ENCODE assay signal across 8 cellular contexts in the genomic region with DNA sequence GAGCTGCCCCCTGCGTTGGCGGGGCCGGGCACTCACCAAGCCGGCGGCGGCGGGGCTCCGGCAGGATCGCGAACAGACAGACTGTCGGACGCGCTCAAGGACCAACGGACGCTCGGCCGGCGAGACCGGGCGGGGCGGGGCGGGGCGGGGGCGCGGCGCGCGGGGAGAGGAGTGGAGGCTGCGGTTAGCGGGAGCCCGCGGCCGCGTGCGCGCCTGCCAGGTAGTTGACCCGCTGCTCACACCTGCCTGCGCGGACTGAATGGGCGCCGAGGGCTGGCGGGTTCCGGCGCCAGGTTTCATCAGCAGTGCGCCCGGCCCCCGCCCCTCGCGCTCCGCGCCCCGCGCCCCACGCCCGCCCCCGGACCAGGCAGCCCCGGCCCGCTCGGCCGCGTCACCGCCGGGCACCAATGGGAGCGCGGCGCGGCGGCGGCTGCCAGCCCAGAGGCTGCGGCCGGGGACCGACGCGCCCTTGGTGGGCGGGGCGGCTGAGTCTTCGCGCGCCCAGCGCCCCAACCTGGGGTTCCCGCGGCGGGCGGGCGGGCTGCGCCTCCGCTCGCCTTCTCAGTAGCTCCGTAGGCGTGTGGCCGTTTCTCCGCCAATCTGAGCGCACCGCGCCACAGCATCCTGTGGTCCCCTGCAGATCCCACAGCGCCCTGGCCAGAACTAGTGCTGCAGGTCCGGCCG. TPM values are rescaled to one million over a fixed set of nuclear protein-coding genes. Genes with fewer than 3 reads are reported as not detected.
DNase-seq lines count a peak whose midpoint lies in the region; TF ChIP-seq lines count a peak whose summit lies in the region.

A gene (minus strand): TSS at position 309 of the 684 bp plus-strand sequence. CDS start 59,500 bp downstream, outside the sequence.

- in situ Hi-C loops in HAP-1 (cut with MboI; ENCODE audit: low sequenced_read_pairs): no loop called here

- peak within 1 kb of the TSS; percentile 97 for H3K9ac ChIP-seq in SK-N-MC (ENCODE audit: insufficient read length)

- peaks cover 26% of the 10 kb centered on the region for H3K36me3 Mint-ChIP-seq in activated naive CD4-positive, alpha-beta T cell treated with anti-CD3 and anti-CD28 coated beads for 36 hours (ENCODE audit: low read depth)

- H3K36me3 ChIP-seq in HAP-1 (replicated peaks) (peaks cover 16% of the 10 kb centered on the region), MG63 (peaks cover 39% of the 10 kb centered on the region), SK-N-MC (ENCODE audit: insufficient read depth, low read length) (peaks cover 13% of the 10 kb centered on the region), suprapubic skin (no peaks in the 10 kb centered on the region)

- 0% methylated on average over 2 of the region's 98 CpGs for WGBS in suprapubic skin

- H3K9me3 Mint-ChIP-seq in activated naive CD4-positive, alpha-beta T cell treated with anti-CD3 and anti-CD28 coated beads for 36 hours: no peaks in the 10 kb centered on the region

- H3K4me1 Mint-ChIP-seq in activated naive CD4-positive, alpha-beta T cell treated with anti-CD3 and anti-CD28 coated beads for 36 hours (ENCODE audit: low read depth): peaks cover 39% of the 10 kb centered on the region

- no peak for TF ChIP-seq POLR2A in suprapubic skin (IDR thresholded peaks at IDR 0.05)

- no peak for TF ChIP-seq EP300 in suprapubic skin (IDR thresholded peaks at IDR 0.05)

- H3K27ac Mint-ChIP-seq in activated naive CD4-positive, alpha-beta T cell treated with anti-CD3 and anti-CD28 coated beads for 36 hours: peak within 1 kb of the TSS; percentile 95

- H3K4me3 ChIP-seq in HAP-1 (peak within 1 kb of the TSS; percentile 74), MG63 (peak within 1 kb of the TSS; percentile 92), SK-N-MC (peak within 1 kb of the TSS; percentile 86), suprapubic skin (peak within 1 kb of the TSS; percentile 96)

- H3K4me1 ChIP-seq in HAP-1: peaks cover 38% of the 10 kb centered on the region
- H3K4me1 ChIP-seq in suprapubic skin: peaks cover 30% of the 10 kb centered on the region

- TF ChIP-seq CTCF in suprapubic skin (IDR thresholded peaks at IDR 0.05): no peak

- H3K27me3 ChIP-seq in HAP-1 (ENCODE audit: low read depth): no peaks in the 10 kb centered on the region
- no peaks in the 10 kb centered on the region for H3K27me3 ChIP-seq in MG63
- H3K27me3 ChIP-seq in suprapubic skin: no peaks in the 10 kb centered on the region

- H3K27me3 Mint-ChIP-seq in activated naive CD4-positive, alpha-beta T cell treated with anti-CD3 and anti-CD28 coated beads for 36 hours (ENCODE audit: low read depth): no peaks in the 10 kb centered on the region

- H3K4me3 Mint-ChIP-seq in activated naive CD4-positive, alpha-beta T cell treated with anti-CD3 and anti-CD28 coated beads for 36 hours: peak within 1 kb of the TSS; percentile 90

- H3K9me3 ChIP-seq in HAP-1 (no peaks in the 10 kb centered on the region), MG63 (no peaks in the 10 kb centered on the region), SK-N-MC (ENCODE audit: low read depth, low read length) (no peaks in the 10 kb centered on the region), suprapubic skin (no peaks in the 10 kb centered on the region)

- CTCF ChIA-PET in activated naive CD4-positive, alpha-beta T cell treated with anti-CD3 and anti-CD28 coated beads for 36 hours (lab: Charles Lee): interaction anchor here (1.0 kb wide), 1 partner anchor 175 kb away, joined by 3 read pairs; no protein-coding TSS in a partner anchor

- intact Hi-C loops in activated naive CD4-positive, alpha-beta T cell treated with anti-CD3 and anti-CD28 coated beads for 36 hours (cut with micrococcal nuclease): loop anchor here (1.0 to 10.0 kb wide), 11 partner anchors 52 to 1609 kb away; a partner anchor contains a TSS

- H3K27ac ChIP-seq in SK-N-MC (peak within 1 kb of the TSS; percentile 76), suprapubic skin (peak within 1 kb of the TSS; percentile 98)

- DNase-seq in GM03348 (ENCODE audit: low spot score) (peak; percentile 98), HAP-1 (ENCODE audit: low spot score in 2 of 2) (peak; percentile 76 to 83), MG63 (peak; percentile 90), SK-N-MC (ENCODE audit: low read depth, low spot score) (no peak), globus pallidus (ENCODE audit: low spot score) (peak; percentile 78), nucleus accumbens (lab: John Stamatoyannopoulos, UW) (peak in 46 of 56 donors; percentile 26 to 86 (median 58)), suprapubic skin (ENCODE audit: low spot score in 2 of 2) (peak; percentile 85 to 86)
- DNase-seq in activated naive CD4-positive, alpha-beta T cell treated with anti-CD3 and anti-CD28 coated beads for 36 hours: peak; percentile 84

RNA-seq across cellular contexts. Expression of the gene that starts here (rescaled TPM):
- total RNA-seq in MG63 (2014; rRNA removed; shearing (Covaris generic); ENCODE audit: low replicate concordance): 14.7 and 21.0 TPM in 2 replicates
- 100 to 1,000 TPM; 115 to 119 TPM for total RNA-seq in activated naive CD4-positive, alpha-beta T cell treated with anti-CD3 and anti-CD28 coated beads for 36 hours
- 100 to 1,000 TPM in 1 of 4 donors, 10 to 100 TPM in 3; 72.6 to 101 (median 86.7) TPM for total RNA-seq in suprapubic skin
